In the genomic region with DNA sequence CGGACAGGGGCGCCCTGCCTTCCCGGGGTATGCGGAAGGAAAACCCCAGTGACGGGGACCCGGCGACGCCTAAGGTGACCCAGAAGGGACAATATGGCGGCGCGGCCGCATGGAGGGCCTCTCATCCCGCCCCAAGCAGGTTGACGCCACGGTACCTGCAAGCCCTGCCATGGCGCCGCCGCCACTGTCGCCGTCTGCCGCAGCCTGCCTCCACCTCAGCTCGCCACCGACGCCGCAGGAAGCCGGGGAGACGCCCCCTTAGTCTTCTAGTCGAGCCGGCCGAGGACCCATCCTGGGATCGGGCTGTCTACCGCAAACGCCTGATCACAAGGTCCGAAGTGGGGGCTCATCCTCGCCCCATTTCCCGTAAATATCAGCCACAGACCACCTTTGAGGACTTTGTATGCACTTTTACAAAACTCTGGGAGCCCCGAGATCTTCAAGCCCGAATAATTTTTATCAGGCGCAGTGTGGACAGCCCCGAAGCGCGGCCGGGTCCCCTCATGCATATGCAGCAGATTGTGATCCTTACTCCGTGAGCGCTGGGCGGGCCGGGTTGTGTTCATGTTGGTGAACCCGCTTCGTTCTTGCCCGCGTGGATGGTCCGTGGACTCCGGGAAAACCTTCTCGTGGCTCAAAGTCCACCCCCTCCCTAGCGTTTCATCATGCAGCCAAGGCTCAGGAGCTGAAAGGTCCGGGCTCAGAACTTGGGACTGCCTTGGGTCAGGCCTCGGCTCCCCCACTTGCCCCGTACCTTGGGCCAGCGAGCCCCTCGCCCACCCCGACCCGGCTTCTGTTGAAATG, we compare ENCODE assay signal across 1 cellular context.
A peak's percentile ranks its signal among the peaks of the same experiment; 100 is the strongest.
TF ChIP-seq lines count a peak whose summit lies in the region.

TSS of gene BLCAP (minus strand) at position 239 of the 804 bp plus-strand sequence. CDS start 8,702 bp downstream, outside the sequence.

TF ChIP-seq in HepG2, 621 proteins besides CTCF, POLR2A, EP300 and RAD21 (continued from another document and continues in another):
- TF ChIP-seq, protein P1, sequence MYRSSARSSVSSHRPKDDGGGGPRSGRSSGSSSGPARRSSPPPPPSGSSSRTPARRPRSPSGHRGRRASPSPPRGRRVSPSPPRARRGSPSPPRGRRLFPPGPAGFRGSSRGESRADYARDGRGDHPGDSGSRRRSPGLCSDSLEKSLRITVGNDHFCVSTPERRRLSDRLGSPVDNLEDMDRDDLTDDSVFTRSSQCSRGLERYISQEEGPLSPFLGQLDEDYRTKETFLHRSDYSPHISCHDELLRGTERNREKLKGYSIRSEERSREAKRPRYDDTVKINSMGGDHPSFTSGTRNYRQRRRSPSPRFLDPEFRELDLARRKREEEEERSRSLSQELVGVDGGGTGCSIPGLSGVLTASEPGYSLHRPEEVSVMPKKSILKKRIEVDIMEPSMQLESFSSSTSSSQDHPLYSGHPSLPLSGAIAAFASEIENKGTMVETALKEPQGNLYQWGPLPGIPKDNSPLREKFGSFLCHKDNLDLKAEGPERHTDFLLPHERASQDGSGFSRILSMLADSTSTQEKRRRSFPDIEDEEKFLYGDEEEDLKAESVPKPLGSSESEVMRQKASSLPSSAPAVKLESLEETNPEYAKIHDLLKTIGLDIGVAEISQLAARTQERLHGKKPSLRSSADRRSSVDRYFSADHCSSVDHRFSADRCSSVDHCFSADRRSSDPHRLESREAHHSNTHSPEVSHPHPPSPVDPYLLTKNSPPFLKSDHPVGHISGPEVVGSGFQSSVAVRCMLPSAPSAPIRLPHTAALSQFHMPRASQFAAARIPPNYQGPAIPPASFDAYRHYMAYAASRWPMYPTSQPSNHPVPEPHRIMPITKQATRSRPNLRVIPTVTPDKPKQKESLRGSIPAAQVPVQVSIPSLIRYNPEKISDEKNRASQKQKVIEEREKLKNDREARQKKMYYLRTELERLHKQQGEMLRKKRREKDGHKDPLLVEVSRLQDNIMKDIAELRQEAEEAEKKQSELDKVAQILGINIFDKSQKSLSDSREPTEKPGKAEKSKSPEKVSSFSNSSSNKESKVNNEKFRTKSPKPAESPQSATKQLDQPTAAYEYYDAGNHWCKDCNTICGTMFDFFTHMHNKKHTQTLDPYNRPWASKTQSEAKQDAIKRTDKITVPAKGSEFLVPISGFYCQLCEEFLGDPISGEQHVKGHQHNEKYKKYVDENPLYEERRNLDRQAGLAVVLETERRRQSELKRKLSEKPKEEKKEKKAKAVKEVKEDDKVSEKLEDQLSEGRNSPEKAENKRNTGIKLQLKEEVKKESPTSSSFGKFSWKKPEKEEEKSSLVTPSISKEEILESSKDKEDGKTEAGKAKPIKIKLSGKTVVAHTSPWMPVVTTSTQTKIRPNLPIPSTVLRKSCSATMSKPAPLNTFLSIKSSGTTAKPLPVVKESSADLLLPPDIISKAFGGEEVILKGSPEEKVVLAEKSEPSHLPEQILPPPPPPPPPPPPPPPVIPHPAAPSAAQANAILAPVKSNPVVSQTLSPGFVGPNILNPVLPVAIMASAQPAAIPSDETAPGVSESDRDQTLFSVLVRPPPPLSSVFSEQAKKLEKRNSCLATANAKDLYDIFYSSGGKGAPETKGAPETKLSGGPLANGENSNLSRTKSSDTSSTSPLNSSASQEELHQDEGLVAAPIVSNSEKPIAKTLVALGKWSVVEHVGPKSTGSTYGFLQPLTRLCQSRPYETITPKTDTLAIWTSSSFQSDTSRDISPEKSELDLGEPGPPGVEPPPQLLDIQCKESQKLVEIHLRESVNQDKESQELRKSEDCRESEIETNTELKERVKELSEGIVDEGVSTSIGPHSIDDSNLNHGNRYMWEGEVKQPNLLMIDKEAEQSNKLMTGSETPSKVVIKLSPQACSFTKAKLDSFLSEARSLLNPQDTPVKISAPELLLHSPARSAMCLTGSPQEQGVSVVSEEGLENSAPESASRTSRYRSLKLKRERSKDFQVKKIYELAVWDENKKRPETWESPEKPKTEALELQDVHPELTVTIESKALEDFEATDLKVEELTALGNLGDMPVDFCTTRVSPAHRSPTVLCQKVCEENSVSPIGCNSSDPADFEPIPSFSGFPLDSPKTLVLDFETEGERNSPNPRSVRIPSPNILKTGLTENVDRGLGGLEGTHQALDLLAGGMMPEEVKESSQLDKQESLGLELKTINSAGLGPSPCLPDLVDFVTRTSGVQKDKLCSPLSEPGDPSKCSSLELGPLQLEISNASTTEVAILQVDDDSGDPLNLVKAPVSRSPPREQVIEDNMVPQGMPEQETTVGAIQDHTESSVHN (CRISPR knock-in tag; IDR thresholded peaks at IDR 0.05) = no peak
- no peak for TF ChIP-seq ZSCAN30 (CRISPR knock-in tag; IDR thresholded peaks at IDR 0.05)
- TF ChIP-seq FOSL1 (CRISPR knock-in tag; IDR thresholded peaks at IDR 0.05; ENCODE audit: borderline replicate concordance) = no peak
- TF ChIP-seq, protein P2, sequence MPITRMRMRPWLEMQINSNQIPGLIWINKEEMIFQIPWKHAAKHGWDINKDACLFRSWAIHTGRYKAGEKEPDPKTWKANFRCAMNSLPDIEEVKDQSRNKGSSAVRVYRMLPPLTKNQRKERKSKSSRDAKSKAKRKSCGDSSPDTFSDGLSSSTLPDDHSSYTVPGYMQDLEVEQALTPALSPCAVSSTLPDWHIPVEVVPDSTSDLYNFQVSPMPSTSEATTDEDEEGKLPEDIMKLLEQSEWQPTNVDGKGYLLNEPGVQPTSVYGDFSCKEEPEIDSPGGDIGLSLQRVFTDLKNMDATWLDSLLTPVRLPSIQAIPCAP (CRISPR knock-in tag; IDR thresholded peaks at IDR 0.05; ENCODE audit: low read depth) = no peak
- TF ChIP-seq, protein P3, sequence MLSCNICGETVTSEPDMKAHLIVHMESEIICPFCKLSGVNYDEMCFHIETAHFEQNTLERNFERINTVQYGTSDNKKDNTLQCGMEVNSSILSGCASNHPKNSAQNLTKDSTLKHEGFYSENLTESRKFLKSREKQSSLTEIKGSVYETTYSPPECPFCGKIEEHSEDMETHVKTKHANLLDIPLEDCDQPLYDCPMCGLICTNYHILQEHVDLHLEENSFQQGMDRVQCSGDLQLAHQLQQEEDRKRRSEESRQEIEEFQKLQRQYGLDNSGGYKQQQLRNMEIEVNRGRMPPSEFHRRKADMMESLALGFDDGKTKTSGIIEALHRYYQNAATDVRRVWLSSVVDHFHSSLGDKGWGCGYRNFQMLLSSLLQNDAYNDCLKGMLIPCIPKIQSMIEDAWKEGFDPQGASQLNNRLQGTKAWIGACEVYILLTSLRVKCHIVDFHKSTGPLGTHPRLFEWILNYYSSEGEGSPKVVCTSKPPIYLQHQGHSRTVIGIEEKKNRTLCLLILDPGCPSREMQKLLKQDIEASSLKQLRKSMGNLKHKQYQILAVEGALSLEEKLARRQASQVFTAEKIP (CRISPR knock-in tag; IDR thresholded peaks at IDR 0.05; ENCODE audit: borderline replicate concordance) = no peak
- TF ChIP-seq ZNF800 (CRISPR knock-in tag; IDR thresholded peaks at IDR 0.05) = no peak
- TF ChIP-seq ZEB1 (IDR thresholded peaks at IDR 0.05; ENCODE audit: insufficient replicate concordance, low read depth) = peak; percentile 68
- TF ChIP-seq, protein P4, sequence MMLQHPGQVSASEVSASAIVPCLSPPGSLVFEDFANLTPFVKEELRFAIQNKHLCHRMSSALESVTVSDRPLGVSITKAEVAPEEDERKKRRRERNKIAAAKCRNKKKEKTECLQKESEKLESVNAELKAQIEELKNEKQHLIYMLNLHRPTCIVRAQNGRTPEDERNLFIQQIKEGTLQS (CRISPR knock-in tag; IDR thresholded peaks at IDR 0.05) = peak; percentile 74
- peak; percentile 91 for TF ChIP-seq TBX2 (CRISPR knock-in tag; IDR thresholded peaks at IDR 0.05; ENCODE audit: borderline replicate concordance)
- peak; percentile 87 for TF ChIP-seq MLX (CRISPR knock-in tag; IDR thresholded peaks at IDR 0.05)
- peak; percentile 94 for TF ChIP-seq KDM2A (CRISPR knock-in tag; IDR thresholded peaks at IDR 0.05; ENCODE audit: borderline replicate concordance, low read depth)
- TF ChIP-seq ZNF713 (CRISPR knock-in tag; IDR thresholded peaks at IDR 0.05) = no peak
- TF ChIP-seq ZNF598 (CRISPR knock-in tag; IDR thresholded peaks at IDR 0.05; ENCODE audit: borderline replicate concordance) = no peak
- peak; percentile 10; the same call in 1 of the 2 replicates for TF ChIP-seq HOXD1 (CRISPR knock-in tag; IDR thresholded peaks at IDR 0.05)
- no peak for TF ChIP-seq MTA3 (CRISPR knock-in tag; IDR thresholded peaks at IDR 0.05)
- TF ChIP-seq ZBTB8A (CRISPR knock-in tag; IDR thresholded peaks at IDR 0.05; ENCODE audit: borderline replicate concordance, low read depth) = no peak; the same call in 1 of the 2 replicates
- TF ChIP-seq TEAD3 (CRISPR knock-in tag; optimal IDR thresholded peaks at IDR 0.05; ENCODE audit: borderline replicate concordance) = peak; percentile 77
- peak; percentile 46; the same call in 1 of the 2 replicates for TF ChIP-seq CAMTA2 (CRISPR knock-in tag; IDR thresholded peaks at IDR 0.05; ENCODE audit: borderline replicate concordance)
- peak; percentile 93 for TF ChIP-seq SALL1 (CRISPR knock-in tag; IDR thresholded peaks at IDR 0.05)
- TF ChIP-seq KLF9 (CRISPR knock-in tag; IDR thresholded peaks at IDR 0.05; ENCODE audit: low read depth) = peak; percentile 92; the same call in 1 of the 2 replicates
- TF ChIP-seq TOE1 (CRISPR knock-in tag; IDR thresholded peaks at IDR 0.05) = peak; percentile 73; the same call in 1 of the 2 replicates
- no peak for TF ChIP-seq SNRNP70 (IDR thresholded peaks at IDR 0.05; ENCODE audit: low read depth, low read length)
- TF ChIP-seq ZNF749 (CRISPR knock-in tag; IDR thresholded peaks at IDR 0.05; ENCODE audit: borderline replicate concordance) = no peak
- peak; percentile 22; the same call in 1 of the 2 replicates for TF ChIP-seq ZNF251 (CRISPR knock-in tag; IDR thresholded peaks at IDR 0.05)
- TF ChIP-seq ZNF3 (CRISPR knock-in tag; IDR thresholded peaks at IDR 0.05) = no peak
- TF ChIP-seq MYC (CRISPR knock-in tag; IDR thresholded peaks at IDR 0.05; ENCODE audit: borderline replicate concordance) = peak; percentile 84; the same call in 1 of the 2 replicates
- TF ChIP-seq KMT2A (CRISPR knock-in tag; IDR thresholded peaks at IDR 0.05) = peak; percentile 97
- TF ChIP-seq ZBTB33 (CRISPR knock-in tag; IDR thresholded peaks at IDR 0.05) = peak; percentile 34; the same call in 1 of the 2 replicates
- 0 out of 2 replicates have a peak, but pooled peaks have one; percentile 71 for TF ChIP-seq ZC3H4 (CRISPR knock-in tag; IDR thresholded peaks at IDR 0.05; ENCODE audit: borderline replicate concordance)
- no peak for TF ChIP-seq SNAI1 (CRISPR knock-in tag; IDR thresholded peaks at IDR 0.05; ENCODE audit: borderline replicate concordance)
- peak; percentile 88; the same call in 1 of the 2 replicates for TF ChIP-seq ZNF850 (CRISPR knock-in tag; conservative IDR thresholded peaks at IDR 0.05)
- TF ChIP-seq KAT7 (CRISPR knock-in tag; IDR thresholded peaks at IDR 0.05; ENCODE audit: borderline replicate concordance) = peak; percentile 96
- TF ChIP-seq MEIS1 (CRISPR knock-in tag; IDR thresholded peaks at IDR 0.05; ENCODE audit: borderline replicate concordance) = peak; percentile 89; the same call in 1 of the 2 replicates
- peak; percentile 80; the same call in 1 of the 2 replicates for TF ChIP-seq KLF13 (CRISPR knock-in tag; IDR thresholded peaks at IDR 0.05)
- TF ChIP-seq LBX2 (CRISPR knock-in tag; IDR thresholded peaks at IDR 0.05; ENCODE audit: borderline replicate concordance) = peak; percentile 71; the same call in 1 of the 2 replicates
- no peak for TF ChIP-seq ZNF597 (CRISPR knock-in tag; IDR thresholded peaks at IDR 0.05)
- no peak for TF ChIP-seq SP4 (CRISPR knock-in tag; IDR thresholded peaks at IDR 0.05)
- peak; percentile 82 for TF ChIP-seq ZNF12 (CRISPR knock-in tag; IDR thresholded peaks at IDR 0.05)
